8 cellular contexts compared by ENCODE assay signal in the genomic region with DNA sequence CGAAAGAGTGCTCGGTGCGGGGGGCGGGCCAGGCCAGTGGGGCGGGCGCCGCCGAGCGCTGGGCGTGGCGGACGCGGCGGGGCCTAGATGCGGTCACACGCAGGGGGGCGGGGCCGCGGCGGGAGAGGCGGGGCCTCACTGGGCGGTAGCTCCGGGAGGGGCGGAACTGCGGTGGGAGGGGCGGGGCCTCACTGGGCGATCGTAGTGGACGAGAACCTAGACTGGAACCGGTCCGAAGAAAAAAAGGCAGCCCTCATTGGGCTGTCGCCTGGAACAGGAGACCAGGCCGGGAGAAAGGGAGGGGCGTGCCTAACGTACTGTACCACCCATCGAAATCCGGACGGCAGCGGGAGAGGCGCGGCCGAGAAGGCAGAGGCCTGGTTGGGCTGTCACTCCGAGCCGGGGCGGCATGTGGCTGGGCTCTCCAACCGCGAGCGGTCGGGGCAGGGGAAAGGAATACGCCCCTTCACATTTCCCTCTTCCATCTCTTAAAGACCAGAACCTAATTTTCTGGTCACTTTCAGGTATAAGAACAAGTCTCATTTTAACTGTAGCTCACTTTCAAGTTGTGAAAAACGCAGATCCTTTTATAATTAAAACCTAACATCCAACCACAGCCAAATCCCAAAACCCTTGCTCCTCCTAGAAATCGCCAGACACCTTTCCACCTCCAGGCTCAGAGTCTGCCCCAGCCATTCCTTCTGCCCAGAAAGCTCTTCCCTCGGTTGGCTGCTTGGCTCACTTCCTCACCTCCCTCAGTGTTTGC. TPM values are rescaled to one million over a fixed set of nuclear protein-coding genes. Genes with fewer than 3 reads are reported as not detected.
A peak's percentile ranks its signal among the peaks of the same experiment; 100 is the strongest.
DNase-seq lines count a peak whose midpoint lies in the region; ATAC-seq and TF ChIP-seq lines count a peak whose summit lies in the region.

A gene with protein sequence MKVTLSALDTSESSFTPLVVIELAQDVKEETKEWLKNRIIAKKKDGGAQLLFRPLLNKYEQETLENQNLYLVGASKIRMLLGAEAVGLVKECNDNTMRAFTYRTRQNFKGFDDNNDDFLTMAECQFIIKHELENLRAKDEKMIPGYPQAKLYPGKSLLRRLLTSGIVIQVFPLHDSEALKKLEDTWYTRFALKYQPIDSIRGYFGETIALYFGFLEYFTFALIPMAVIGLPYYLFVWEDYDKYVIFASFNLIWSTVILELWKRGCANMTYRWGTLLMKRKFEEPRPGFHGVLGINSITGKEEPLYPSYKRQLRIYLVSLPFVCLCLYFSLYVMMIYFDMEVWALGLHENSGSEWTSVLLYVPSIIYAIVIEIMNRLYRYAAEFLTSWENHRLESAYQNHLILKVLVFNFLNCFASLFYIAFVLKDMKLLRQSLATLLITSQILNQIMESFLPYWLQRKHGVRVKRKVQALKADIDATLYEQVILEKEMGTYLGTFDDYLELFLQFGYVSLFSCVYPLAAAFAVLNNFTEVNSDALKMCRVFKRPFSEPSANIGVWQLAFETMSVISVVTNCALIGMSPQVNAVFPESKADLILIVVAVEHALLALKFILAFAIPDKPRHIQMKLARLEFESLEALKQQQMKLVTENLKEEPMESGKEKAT (minus strand): TSS at position 38 of the 766 bp plus-strand sequence. CDS start 16,159 bp downstream, outside the sequence.

- H3K4me1 Mint-ChIP-seq in T-helper 17 cell = peaks cover 12% of the 10 kb centered on the region
- H3K4me1 Mint-ChIP-seq in type B pancreatic cell (ENCODE audit: unreplicated experiment) = peaks cover 6% of the 10 kb centered on the region

- peak within 1 kb of the TSS; percentile 93 for H3K4me3 Mint-ChIP-seq in T-helper 17 cell
- H3K4me3 Mint-ChIP-seq in type B pancreatic cell = peak within 1 kb of the TSS; percentile 99

- H3K36me3 Mint-ChIP-seq in T-helper 17 cell (ENCODE audit: low read depth) = no peaks in the 10 kb centered on the region
- H3K36me3 Mint-ChIP-seq in type B pancreatic cell = no peaks in the 10 kb centered on the region

- TF ChIP-seq CTCF in type B pancreatic cell (conservative IDR thresholded peaks at IDR 0.05) = no peak

- TF ChIP-seq POLR2A in GM15510 (IDR thresholded peaks at IDR 0.05; ENCODE audit: borderline replicate concordance, extremely low read depth, insufficient read length) = peak; percentile 46

- H3K27me3 Mint-ChIP-seq in T-helper 17 cell = no peaks in the 10 kb centered on the region
- no peaks in the 10 kb centered on the region for H3K27me3 Mint-ChIP-seq in type B pancreatic cell

- DNase-seq in NCI-H1694 (lab: John Stamatoyannopoulos, UW) = peak; percentile 78
- DNase-seq in T-helper 17 cell = peak; percentile 91 to 97 (median 93)
- peak; percentile 81 to 99 (median 97) for DNase-seq in amygdala (lab: John Stamatoyannopoulos, UW)
- peak; percentile 98 for DNase-seq in left cardiac atrium
- peak; percentile 96 to 100 (median 98) for DNase-seq in posterior cingulate gyrus
- peak; percentile 99 for DNase-seq in type B pancreatic cell (ENCODE audit: extremely low spot score, unreplicated experiment)

- no peaks in the 10 kb centered on the region for H3K9me3 Mint-ChIP-seq in type B pancreatic cell

- intact Hi-C loops in left cardiac atrium (cut with DNase I) (no loop called here), posterior cingulate gyrus (cut with DNase I) (loop anchor here (2.0 kb wide), 1 partner anchor 69 kb away; a partner anchor contains a TSS)

- H3K27ac Mint-ChIP-seq in T-helper 17 cell (peak within 1 kb of the TSS; percentile 84), type B pancreatic cell (peak within 1 kb of the TSS; percentile 92)

- ATAC-seq in HG02884 (IDR thresholded peaks at IDR 0.05; ENCODE audit: unreplicated experiment) = peak; percentile 94
- ATAC-seq in T-helper 17 cell = peak; percentile 96
- peak; percentile 97 to 98 for ATAC-seq in left cardiac atrium

- H3K9me3 ChIP-seq in T-helper 17 cell (ENCODE audit: control insufficient read depth, low read length, poor library complexity, severe bottlenecking) = no peaks in the 10 kb centered on the region

RNA-seq across cellular contexts. Expression of the gene that starts here (rescaled TPM):
- total RNA-seq in T-helper 17 cell (10 to 100 TPM in 1 of 2 donors, 1 to 10 TPM in 1; 8.5 to 11.1 TPM), left cardiac atrium (10 to 100 TPM; 16.7 to 18.1 TPM), type B pancreatic cell (ENCODE audit: low replicate concordance) (32.5 and 40.3 TPM in 2 replicates)

Comparison
In these comparisons a context has a peak if more than half of its experiments do, and no peak if none do; other contexts are left out.
1. Peak in every context shown above with its lines: DNase-seq and ATAC-seq.